In the genomic region with DNA sequence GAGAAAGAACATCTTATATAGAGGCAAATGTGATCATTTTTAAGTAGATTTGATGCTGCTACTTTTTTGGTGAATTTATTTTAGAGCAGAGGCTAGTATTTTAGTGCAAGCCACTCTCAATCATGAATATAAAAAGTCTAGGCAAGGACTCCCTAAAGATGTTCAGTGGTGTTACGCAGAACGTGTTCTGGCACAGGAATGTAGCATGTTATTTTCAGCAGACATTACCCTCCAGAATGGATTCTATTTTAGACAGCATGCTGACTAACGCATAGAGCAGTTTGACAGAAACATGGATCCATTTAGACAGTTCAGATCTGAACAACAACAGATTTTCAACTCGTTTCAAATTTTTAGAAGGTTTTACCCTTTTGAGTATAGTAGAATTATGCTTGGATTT, we compare ENCODE assay signal across 22 cellular contexts. TPM values are rescaled to one million over a fixed set of nuclear protein-coding genes. Genes with fewer than 3 reads are reported as not detected.
"Had no signal": no experiment of that assay in that cellular context is flagged by ENCODE, and none has a peak within 500 bp of the region (broad histone marks: within the 10 kb centered on the region; RNA-seq: fewer than 3 reads in every experiment).

No MANE protein-coding gene starts in this region.

- H3K27me3 ChIP-seq: pancreas, right lobe of liver, upper lobe of left lung had no signal

- DNase-seq: activated CD4-positive, alpha-beta T cell treated with anti-CD3 and anti-CD28 coated beads for 36 hours; activated CD4-positive, alpha-beta T cell treated with anti-CD3 and anti-CD28 coated beads, Interleukin-2, amount 50 U/mL, for 4 hours; activated effector memory CD4-positive, alpha-beta T cell treated with Interleukin-2 at 50 U/mL for 16 hours; activated naive CD4-positive, alpha-beta T cell treated with anti-CD3 and anti-CD28 coated beads for 36 hours; activated naive CD8-positive, alpha-beta T cell treated with anti-CD3 and anti-CD28 coated beads, Interleukin-2, amount 10 ng/mL, durations not matched to agents 7 days and 5 days; activated T-cell treated with anti-CD3 and anti-CD28 coated beads, Interleukin-2, amount 50 U/mL, for 72 hours; amniotic stem cell; cortex of kidney; erythroblast; foreskin melanocyte; hypothalamus; mesenchymal stem cell; mucosa of descending colon; nephron progenitor cell; pancreas; right lobe of liver; stimulated activated CD4-positive, alpha-beta T cell treated with anti-CD3 and anti-CD28 coated beads, Interleukin-4, amount 100 ng/mL, for 1 hour; T1000; upper lobe of left lung had no signal

- H3K4me3 Mint-ChIP-seq: activated CD4-positive, alpha-beta T cell treated with anti-CD3 and anti-CD28 coated beads for 36 hours; activated naive CD4-positive, alpha-beta T cell treated with anti-CD3 and anti-CD28 coated beads for 36 hours; activated naive CD8-positive, alpha-beta T cell treated with anti-CD3 and anti-CD28 coated beads, Interleukin-2, amount 10 ng/mL, durations not matched to agents 7 days and 5 days; activated T-cell treated with anti-CD3 and anti-CD28 coated beads, Interleukin-2, amount 50 U/mL, for 72 hours; nephron progenitor cell; WTC11 had no signal

- H3K9me3 ChIP-seq: mucosa of descending colon, pancreas, right lobe of liver, thoracic aorta, upper lobe of left lung had no signal

- H3K36me3 Mint-ChIP-seq: activated naive CD8-positive, alpha-beta T cell treated with anti-CD3 and anti-CD28 coated beads, Interleukin-2, amount 10 ng/mL, durations not matched to agents 7 days and 5 days; WTC11 had no signal

- H3K27ac Mint-ChIP-seq: activated CD4-positive, alpha-beta T cell treated with anti-CD3 and anti-CD28 coated beads for 36 hours; activated naive CD4-positive, alpha-beta T cell treated with anti-CD3 and anti-CD28 coated beads for 36 hours; activated naive CD8-positive, alpha-beta T cell treated with anti-CD3 and anti-CD28 coated beads, Interleukin-2, amount 10 ng/mL, durations not matched to agents 7 days and 5 days; activated T-cell treated with anti-CD3 and anti-CD28 coated beads, Interleukin-2, amount 50 U/mL, for 72 hours; nephron progenitor cell; WTC11 had no signal

- H3K36me3 ChIP-seq: pancreas, right lobe of liver, thoracic aorta, upper lobe of left lung had no signal

- H3K4me1 Mint-ChIP-seq: activated CD4-positive, alpha-beta T cell treated with anti-CD3 and anti-CD28 coated beads for 36 hours; activated naive CD8-positive, alpha-beta T cell treated with anti-CD3 and anti-CD28 coated beads, Interleukin-2, amount 10 ng/mL, durations not matched to agents 7 days and 5 days had no signal

- H3K4me1 ChIP-seq: pancreas, right lobe of liver, upper lobe of left lung had no signal

- H3K27ac ChIP-seq: pancreas, right lobe of liver, thoracic aorta, upper lobe of left lung had no signal

- H3K9me3 Mint-ChIP-seq: activated naive CD8-positive, alpha-beta T cell treated with anti-CD3 and anti-CD28 coated beads, Interleukin-2, amount 10 ng/mL, durations not matched to agents 7 days and 5 days; nephron progenitor cell; WTC11 had no signal

- ATAC-seq: activated CD4-positive, alpha-beta T cell treated with anti-CD3 and anti-CD28 coated beads for 36 hours; activated T-cell treated with anti-CD3 and anti-CD28 coated beads, Interleukin-2, amount 50 U/mL, for 72 hours; pancreas; right lobe of liver; WTC11 had no signal

- H3K4me3 ChIP-seq: mucosa of descending colon, pancreas, right lobe of liver, thoracic aorta, upper lobe of left lung had no signal

- H3K27me3 Mint-ChIP-seq: activated CD4-positive, alpha-beta T cell treated with anti-CD3 and anti-CD28 coated beads for 36 hours; activated naive CD8-positive, alpha-beta T cell treated with anti-CD3 and anti-CD28 coated beads, Interleukin-2, amount 10 ng/mL, durations not matched to agents 7 days and 5 days had no signal

RNA-seq across cellular contexts. Expression of a gene that starts 54.1 kb away (rescaled TPM):
- total RNA-seq: activated naive CD4-positive, alpha-beta T cell treated with anti-CD3 and anti-CD28 coated beads for 36 hours; activated naive CD8-positive, alpha-beta T cell treated with anti-CD3 and anti-CD28 coated beads, Interleukin-2, amount 10 ng/mL, durations not matched to agents 7 days and 5 days; activated T-cell treated with anti-CD3 and anti-CD28 coated beads, Interleukin-2, amount 50 U/mL, for 72 hours; T-helper 1 cell treated with Interleukin-12 subunit alpha and Interleukin-12 subunit beta and Interleukin-4 antibody, amounts not matched to agents 30 ng/mL and 1 ng/mL, for 36 hours had no signal
